Comparison of ENCODE assay signal across 8 cellular contexts in the genomic region with DNA sequence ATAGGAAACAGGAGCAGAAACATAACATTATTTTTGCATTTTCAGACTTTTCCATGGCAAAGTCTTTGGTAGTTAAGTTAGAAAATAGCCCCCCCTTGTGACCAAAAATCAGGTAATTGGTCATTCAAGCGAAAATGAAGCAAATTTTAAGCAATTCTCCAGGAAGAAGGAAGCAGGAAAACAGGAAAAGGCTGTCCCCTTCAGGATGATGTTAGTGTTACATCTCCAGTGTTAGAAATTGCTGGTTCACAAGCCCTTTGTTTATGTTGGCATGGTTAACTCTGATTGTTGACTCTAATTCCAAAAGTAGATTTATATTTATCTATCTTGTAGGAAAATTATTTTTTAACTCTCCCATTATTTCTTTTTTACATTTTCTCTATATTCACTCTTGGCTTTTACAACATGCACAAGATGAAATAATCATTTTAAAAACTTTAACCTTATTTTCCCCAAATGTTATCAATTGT. TPM values are rescaled to one million over a fixed set of nuclear protein-coding genes. Genes with fewer than 3 reads are reported as not detected.
A peak's percentile ranks its signal among the peaks of the same experiment; 100 is the strongest.
DNase-seq lines count a peak whose midpoint lies in the region; ATAC-seq and TF ChIP-seq lines count a peak whose summit lies in the region.

No MANE protein-coding gene starts in this region.

- ATAC-seq in right cardiac atrium (peak; percentile 84 to 85), GM19351 (IDR thresholded peaks at IDR 0.05; ENCODE audit: unreplicated experiment) (no peak)

- H3K4ac ChIP-seq in H9 (ENCODE audit: low read depth, low read length), result no peak overlapping the region

- no peaks in the 10 kb centered on the region for H4K20me1 ChIP-seq in H9 (ENCODE audit: control insufficient read depth, insufficient read depth, insufficient read length)

- H3K27ac Mint-ChIP-seq in H9, result no peak overlapping the region

- H2AFZ ChIP-seq in H9 (ENCODE audit: low read length), result no peak overlapping the region

- H2BK15ac ChIP-seq in H9 (ENCODE audit: low read depth, low read length), result no peak overlapping the region

- H3K23me2 ChIP-seq in H9 (ENCODE audit: insufficient read length, low read depth, low read length, poor library complexity, severe bottlenecking), result no peaks in the 10 kb centered on the region

- no peak overlapping the region for H4K91ac ChIP-seq in H9 (ENCODE audit: insufficient read length, low read depth, low read length)

- H4K8ac ChIP-seq in H9 (replicated peaks; ENCODE audit: insufficient read length, low read depth, low read length), result no peak overlapping the region

- H3K79me1 ChIP-seq in H9 (ENCODE audit: insufficient read depth, low read depth, low read length, poor library complexity, severe bottlenecking), result no peaks in the 10 kb centered on the region

- H3K9me3 Mint-ChIP-seq in H9, result no peaks in the 10 kb centered on the region; a peak in 1 of 5 replicates

- H3K9me3 ChIP-seq in H9 (ENCODE audit: control insufficient read depth, low read depth, low read length) (no peaks in the 10 kb centered on the region), adrenal gland (replicated peaks in 1 of 3) (no peaks in the 10 kb centered on the region), right cardiac atrium (ENCODE audit: control insufficient read depth, low read length) (no peaks in the 10 kb centered on the region)

- H2AK5ac ChIP-seq in H9 (ENCODE audit: insufficient read length, low read length), result no peak overlapping the region

- H2BK12ac ChIP-seq in H9 (ENCODE audit: insufficient read length, low read depth, low read length), result no peak overlapping the region

- intact Hi-C loops in adrenal gland (cut with DNase I) (loop anchor here (5.0 to 10.0 kb wide), 4 partner anchors 157 to 320 kb away; no protein-coding TSS in a partner anchor), right cardiac atrium (cut with DNase I) (loop anchor here in 3 of 4 donors (10.0 kb wide), 2 partner anchors 210 to 320 kb away; no protein-coding TSS in a partner anchor)

- TF ChIP-seq POLR2A in adrenal gland (IDR thresholded peaks at IDR 0.05), result no peak

- no peak overlapping the region for H2BK5ac ChIP-seq in H9 (ENCODE audit: insufficient read length, low read length)

- H3K79me2 ChIP-seq in H9 (ENCODE audit: insufficient read depth, low read length), result no peaks in the 10 kb centered on the region

- no peak overlapping the region for H2BK20ac ChIP-seq in H9 (ENCODE audit: low read depth, low read length, poor library complexity, severe bottlenecking)

- no peak overlapping the region for H3K18ac ChIP-seq in H9 (ENCODE audit: insufficient read length, low read depth, low read length)

- no peak overlapping the region for H4K5ac ChIP-seq in H9 (ENCODE audit: insufficient read length, low read depth, low read length)

- no peak overlapping the region for H3K4me2 ChIP-seq in H9 (ENCODE audit: insufficient read depth, insufficient read length, low read length)

- no peaks in the 10 kb centered on the region for H3K27me3 Mint-ChIP-seq in H9 (ENCODE audit: low read depth)

- H3K36me3 Mint-ChIP-seq in H9 (ENCODE audit: insufficient read depth in 1 of 3, low read depth in 3 of 3), result no peaks in the 10 kb centered on the region

- no peak overlapping the region for H3K56ac ChIP-seq in H9 (ENCODE audit: insufficient read length, low read depth, low read length)

- WGBS in H9 (ENCODE audit: extremely low coverage, insufficient read length, low lambda C conversion rate), result no CpG with 5 or more reads among the region's 1 CpG
- 0 to 3% (median 0%) methylated on average over 1 of the region's 1 CpG for WGBS in adrenal gland, 4 donors
- WGBS in right cardiac atrium, result 0% methylated on average over 1 of the region's 1 CpG

- H3K27me3 ChIP-seq in H9 (ENCODE audit: insufficient read depth, low read length), result no peaks in the 10 kb centered on the region
- H3K27me3 ChIP-seq in adrenal gland, result no peaks in the 10 kb centered on the region
- no peaks in the 10 kb centered on the region for H3K27me3 ChIP-seq in right cardiac atrium (ENCODE audit: control insufficient read depth, insufficient read depth)

- no peak overlapping the region for H3K23ac ChIP-seq in H9 (ENCODE audit: insufficient read length, low read depth, low read length)

- H3K27ac ChIP-seq in H9 (ENCODE audit: insufficient read length, low read depth, low read length) (no peak overlapping the region), adrenal gland (peak overlapping the region in 3 of 5 donors; percentile 11 to 35 (median 15)), right cardiac atrium (ENCODE audit: low read length) (no peak overlapping the region)

- no peaks in the 10 kb centered on the region for H3K4me1 Mint-ChIP-seq in H9

- TF ChIP-seq CTCF in H9 (conservative IDR thresholded peaks at IDR 0.05) (peak; percentile 98), adrenal gland (IDR thresholded peaks at IDR 0.05) (peak; percentile 90 to 100 (median 99))

- DNase-seq in AG20443 (ENCODE audit: low spot score), result peak; percentile 71
- DNase-seq in H9, result peak; percentile 56
- DNase-seq in NCI-H2227 treated with DMSO at 0.1 percent for 48 hours (lab: John Stamatoyannopoulos, UW), result peak; percentile 84
- peak in 5 of 7 donors; percentile 48 to 59 (median 51) for DNase-seq in adrenal gland
- no peak for DNase-seq in right cardiac atrium
- DNase-seq in skeletal muscle cell (ENCODE audit: low read depth), result peak; percentile 64
- DNase-seq in central memory CD4-positive, alpha-beta T cell, result no peak

- no peak overlapping the region for H3K4me3 ChIP-seq in adrenal gland
- H3K4me3 ChIP-seq in right cardiac atrium (ENCODE audit: low read length), result no peak overlapping the region
- no peak overlapping the region for H3K4me3 ChIP-seq in skeletal muscle cell (ENCODE audit: low read depth, low read length)

- H3K14ac ChIP-seq in H9 (ENCODE audit: insufficient read depth, low read length), result no peak overlapping the region

- H3T11ph ChIP-seq in H9 (ENCODE audit: low read length), result no peak overlapping the region

- H3K36me3 ChIP-seq in adrenal gland (replicated peaks in 1 of 2), result no peaks in the 10 kb centered on the region

- H3K4me3 Mint-ChIP-seq in H9, result no peak overlapping the region

- no peak overlapping the region for H2BK120ac ChIP-seq in H9 (ENCODE audit: low read depth, low read length, poor library complexity, severe bottlenecking)

- H3K4me1 ChIP-seq in H9 (ENCODE audit: insufficient read depth, low read length) (no peaks in the 10 kb centered on the region), adrenal gland (replicated peaks in 1 of 2) (peaks cover 6 to 19% of the 10 kb centered on the region in 2 donors), right cardiac atrium (ENCODE audit: control insufficient read depth, insufficient read depth, low read length) (no peaks in the 10 kb centered on the region)

- no peak overlapping the region for H3K9ac ChIP-seq in H9 (ENCODE audit: extremely low read depth, insufficient read length, low read length)

RNA-seq across cellular contexts. Expression of a gene that starts 18.8 kb away (rescaled TPM):
- total RNA-seq in H9 (2021), result 11.7 and 15.8 TPM in 2 replicates
- total RNA-seq in adrenal gland, result 10 to 100 TPM in 1 of 8 donors, 1 to 10 TPM in 6, under 1 TPM in 1; 0.48 to 10.6 (median 4.8) TPM
- 1 to 10 TPM in 2 of 3 donors, under 1 TPM in 1; 0.84 to 1.9 (median 1.8) TPM for polyA plus RNA-seq in adrenal gland
- 1 to 10 TPM; 3.0 to 3.7 (median 3.3) TPM for total RNA-seq in right cardiac atrium
- polyA plus RNA-seq in right cardiac atrium, result 1.4 TPM

Comparison
In these comparisons a context has a peak if more than half of its experiments do, and no peak if none do; other contexts are left out.
1. DNase-seq: peak in AG20443 (single experiment), H9 (single experiment), NCI-H2227 treated with DMSO at 0.1 percent for 48 hours (single experiment), adrenal gland (5 of 7) and skeletal muscle cell (single experiment); none in right cardiac atrium (0 of 3) and central memory CD4-positive, alpha-beta T cell (single experiment).
2. H3K27ac ChIP-seq: peak in adrenal gland (3 of 5); none in H9 (single experiment) and right cardiac atrium (single experiment).